15 cellular contexts compared by ENCODE assay signal in genomic region chr11:37504925-37505324, GRCh38.
DNase-seq lines count a peak whose midpoint lies in the region; ATAC-seq and TF ChIP-seq lines count a peak whose summit lies in the region.
"Had no signal": no experiment of that assay in that cellular context is flagged by ENCODE, and none has a peak within 500 bp of the region (broad histone marks: within the 10 kb centered on the region; RNA-seq: fewer than 3 reads in every experiment).

No MANE protein-coding gene starts in this region.

- intact Hi-C loops in Caco-2 (cut with micrococcal nuclease; ENCODE audit: unreplicated experiment), result loop anchor here (2.0 to 5.0 kb wide), 3 partner anchors 52 to 137 kb away; no protein-coding TSS in a partner anchor
- intact Hi-C loops in mammary epithelial cell (cut with micrococcal nuclease), result loop anchor here (1.0 to 10.0 kb wide), 5 partner anchors 7 to 730 kb away; no protein-coding TSS in a partner anchor

- H3K79me2 ChIP-seq in mammary epithelial cell (ENCODE audit: insufficient read depth, low read length), result no peaks in the 10 kb centered on the region

- peak overlapping the region; percentile 88 for H3K9ac ChIP-seq in mammary epithelial cell (ENCODE audit: insufficient read depth, low read length)
- H3K9ac ChIP-seq: BLaER1 had no signal

- H3K36me3 Mint-ChIP-seq in Caco-2 (ENCODE audit: insufficient read depth, unreplicated experiment), result no peaks in the 10 kb centered on the region
- no peaks in the 10 kb centered on the region for H3K36me3 Mint-ChIP-seq in mesothelial cell of epicardium

- H3K4me3 ChIP-seq in Caco-2 (ENCODE audit: low read depth, low read length) (no peak overlapping the region), MG63 (no peak overlapping the region), mammary epithelial cell (replicated peaks in 1 of 3; ENCODE audit: insufficient read depth in 1 of 3, low read depth in 2 of 3, low read length in 3 of 3) (peak overlapping the region in 2 of 3 experiments; percentile 17 to 23)
- H3K4me3 ChIP-seq: BLaER1 had no signal

- peak overlapping the region; percentile 4 for H3K27ac Mint-ChIP-seq in Caco-2 (ENCODE audit: unreplicated experiment)
- peak overlapping the region; percentile 72 for H3K27ac Mint-ChIP-seq in mesothelial cell of epicardium

- in situ Hi-C loops in mammary epithelial cell (cut with MboI; ENCODE audit: low sequenced_read_pairs in 2 of 2), result loop anchor here in 1 of 2 donors (10.0 kb wide), 1 partner anchor 50 kb away; no protein-coding TSS in a partner anchor

- peak overlapping the region; percentile 84 for H3K4me2 ChIP-seq in mammary epithelial cell (ENCODE audit: insufficient read depth, low read depth, low read length)

- no peak for ATAC-seq in GM18511 (IDR thresholded peaks at IDR 0.05; ENCODE audit: unreplicated experiment)
- ATAC-seq in GM21447 (IDR thresholded peaks at IDR 0.05; ENCODE audit: unreplicated experiment), result no peak

- H3K4me3 Mint-ChIP-seq in Caco-2 (ENCODE audit: unreplicated experiment) (no peak overlapping the region), mesothelial cell of epicardium (no peak overlapping the region)

- no peaks in the 10 kb centered on the region for H3K27me3 Mint-ChIP-seq in Caco-2 (ENCODE audit: insufficient read depth, unreplicated experiment)
- H3K27me3 Mint-ChIP-seq in mesothelial cell of epicardium (ENCODE audit: low read depth), result no peaks in the 10 kb centered on the region

- BruUV-seq in Caco-2 (replicated peaks; lab: Mats Ljungman, UMichigan) (no TSS peak), mammary epithelial cell (replicated peaks; lab: Mats Ljungman, UMichigan) (no TSS peak)

- H3K9me3 Mint-ChIP-seq in Caco-2 (ENCODE audit: unreplicated experiment), result peaks cover 31% of the 10 kb centered on the region
- H3K9me3 Mint-ChIP-seq in mesothelial cell of epicardium, result no peaks in the 10 kb centered on the region

- POLR2A ChIA-PET in Caco-2 (lab: Charles Lee), result no interaction called here

- DNase-seq in Caco-2 (peak; percentile 12 to 69), MG63 (peak; percentile 67), mammary epithelial cell (peak; percentile 96), mesothelial cell of epicardium (ENCODE audit: low spot score in 2 of 2, unreplicated experiment in 2 of 2) (no peak), nucleus accumbens (lab: John Stamatoyannopoulos, UW) (no peak)
- no peak for DNase-seq in central memory CD4-positive, alpha-beta T cell
- DNase-seq: erythroblast; GOT3; kidney; MV-4-11; occipital lobe; stimulated activated CD4-positive, alpha-beta T cell treated with anti-CD3 and anti-CD28 coated beads, Interleukin-4, amount 100 ng/mL, for 24 hours had no signal

- dilution Hi-C loops in mammary epithelial cell (cut with HindIII; ENCODE audit: low sequenced_read_pairs), result no loop called here

- H3K4me1 Mint-ChIP-seq in Caco-2 (ENCODE audit: low read depth, unreplicated experiment) (peaks cover 23% of the 10 kb centered on the region), mesothelial cell of epicardium (peaks cover 52% of the 10 kb centered on the region)

- H3K9me3 ChIP-seq in Caco-2 (peaks cover 20% of the 10 kb centered on the region), MG63 (no peaks in the 10 kb centered on the region), mammary epithelial cell (replicated peaks; ENCODE audit: insufficient read depth, low read length) (no peaks in the 10 kb centered on the region)
- H3K9me3 ChIP-seq: BLaER1 had no signal

- H3K27me3 ChIP-seq in Caco-2 (replicated peaks; ENCODE audit: control insufficient read depth, insufficient read depth, low read length), result no peaks in the 10 kb centered on the region
- H3K27me3 ChIP-seq in MG63, result no peaks in the 10 kb centered on the region
- H3K27me3 ChIP-seq in mammary epithelial cell (ENCODE audit: insufficient read depth, low read length), result no peaks in the 10 kb centered on the region
- H3K27me3 ChIP-seq: BLaER1 had no signal

- H3K36me3 ChIP-seq in Caco-2 (ENCODE audit: control insufficient read depth, insufficient read depth, low read length), result no peaks in the 10 kb centered on the region
- H3K36me3 ChIP-seq in MG63, result no peaks in the 10 kb centered on the region
- H3K36me3 ChIP-seq in mammary epithelial cell (ENCODE audit: insufficient read depth, low read length), result no peaks in the 10 kb centered on the region
- H3K36me3 ChIP-seq: BLaER1 had no signal

- peak overlapping the region; percentile 99 for H3K27ac ChIP-seq in mammary epithelial cell (ENCODE audit: insufficient read depth, low read depth, low read length)
- H3K27ac ChIP-seq: BLaER1 had no signal

- no peak for TF ChIP-seq CTCF in Caco-2 (IDR thresholded peaks at IDR 0.05; ENCODE audit: insufficient read depth in 1 of 2, low read depth in 1 of 2, low read length in 1 of 2, severe bottlenecking in 1 of 2, unreplicated experiment in 1 of 2)
- TF ChIP-seq CTCF in mammary epithelial cell (conservative IDR thresholded peaks at IDR 0.05 in 1 of 2, IDR thresholded peaks at IDR 0.05 in 1 of 2; ENCODE audit: extremely low read depth in 1 of 2, insufficient read depth in 1 of 2, low read depth in 1 of 2, low read length in 2 of 2), result no peak
- no peak for TF ChIP-seq CTCF in mesothelial cell of epicardium (IDR thresholded peaks at IDR 0.05; ENCODE audit: unreplicated experiment)

- no peak overlapping the region for H2AFZ ChIP-seq in mammary epithelial cell (ENCODE audit: low read depth, low read length)

- no peaks in the 10 kb centered on the region for H4K20me1 ChIP-seq in mammary epithelial cell (ENCODE audit: insufficient read depth, low read length)
- H4K20me1 ChIP-seq: BLaER1 had no signal

- CTCF ChIA-PET in Caco-2 (lab: Charles Lee), result no interaction called here
- CTCF ChIA-PET in mammary epithelial cell (lab: Charles Lee; ENCODE audit: low non-redundant PET), result no interaction called here

- 0% methylated on average over 3 of the region's 3 CpGs for WGBS in mammary epithelial cell (ENCODE audit: low coverage, missing lambda C conversion rate)

- H3K4me1 ChIP-seq in Caco-2 (peaks cover 56% of the 10 kb centered on the region), mammary epithelial cell (ENCODE audit: insufficient read depth, low read length) (peaks cover 57% of the 10 kb centered on the region)

Comparison
In these comparisons a context has a peak if more than half of its experiments do, and no peak if none do; other contexts are left out.
1. DNase-seq: peak in Caco-2 (2 of 2), MG63 (single experiment) and mammary epithelial cell (single experiment); none in mesothelial cell of epicardium (0 of 2), nucleus accumbens (0 of 56) and central memory CD4-positive, alpha-beta T cell (single experiment).
2. H3K4me3 ChIP-seq: peak in mammary epithelial cell (2 of 3); none in Caco-2 (single experiment) and MG63 (single experiment).